In genomic region chr12:65622056-65622455, GRCh38 we compare ENCODE assay signal across 1 cellular context.
TF ChIP-seq lines count a peak whose summit lies in the region.

No MANE protein-coding gene starts in this region.

TF ChIP-seq in HEK293T, 16 proteins besides CTCF, POLR2A, EP300 and RAD21 (continued from another document):
- TF ChIP-seq PKNOX1 (IDR thresholded peaks at IDR 0.05), result 0 out of 2 replicates have a peak, but pooled peaks have one; percentile 13
